14 cellular contexts compared by ENCODE assay signal in the genomic region with DNA sequence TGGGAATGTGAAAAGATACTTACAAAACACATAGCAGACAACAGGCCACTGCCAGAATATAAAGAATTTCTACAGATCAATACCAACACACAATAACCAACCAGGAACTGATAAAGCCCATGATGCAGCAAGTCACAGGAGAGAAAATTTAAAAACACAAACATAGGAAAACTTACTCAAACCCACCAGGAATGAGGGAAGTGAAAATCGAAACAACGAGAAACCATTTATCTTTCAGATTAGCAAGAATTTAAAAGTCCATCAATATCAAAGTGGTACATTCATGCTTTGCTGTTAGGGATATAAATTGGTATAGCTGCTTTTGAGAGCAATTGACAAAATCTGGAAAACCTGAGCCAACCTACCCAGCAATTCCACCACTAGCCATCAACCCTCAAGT. TPM values are rescaled to one million over a fixed set of nuclear protein-coding genes. Genes with fewer than 3 reads are reported as not detected.
DNase-seq lines count a peak whose midpoint lies in the region; ATAC-seq and TF ChIP-seq lines count a peak whose summit lies in the region.
"Had no signal": no experiment of that assay in that cellular context is flagged by ENCODE, and none has a peak within 500 bp of the region (broad histone marks: within the 10 kb centered on the region; RNA-seq: fewer than 3 reads in every experiment).

No MANE protein-coding gene starts in this region.

- H3K18ac ChIP-seq in mesendoderm (ENCODE audit: low read length) = no peak overlapping the region

- TF ChIP-seq CTCF in GM12865 (IDR thresholded peaks at IDR 0.05; ENCODE audit: insufficient read depth, low read depth, low read length, missing control alignments) = no peak
- TF ChIP-seq CTCF in activated CD8-positive, alpha-beta T cell treated with anti-CD3 and anti-CD28 coated beads for 36 hours (IDR thresholded peaks at IDR 0.05) = no peak
- no peak for TF ChIP-seq CTCF in suprapubic skin (IDR thresholded peaks at IDR 0.05)
- no peak for TF ChIP-seq CTCF in lower lobe of right lung (IDR thresholded peaks at IDR 0.05)

- H3K27ac ChIP-seq in mesendoderm (ENCODE audit: low read depth, low read length) (no peak overlapping the region), suprapubic skin (no peak overlapping the region), lower lobe of right lung (no peak overlapping the region)
- H3K27ac ChIP-seq: BLaER1 had no signal

- H3K9me3 Mint-ChIP-seq in activated CD8-positive, alpha-beta T cell treated with anti-CD3 and anti-CD28 coated beads for 36 hours = no peaks in the 10 kb centered on the region
- H3K9me3 Mint-ChIP-seq: CD14-positive monocyte had no signal

- H3K4me3 Mint-ChIP-seq in activated CD8-positive, alpha-beta T cell treated with anti-CD3 and anti-CD28 coated beads for 36 hours = no peak overlapping the region
- H3K4me3 Mint-ChIP-seq: CD14-positive monocyte; CD4-positive, alpha-beta memory T cell; H9 had no signal

- no peak overlapping the region for H2BK120ac ChIP-seq in mesendoderm (ENCODE audit: low read depth, low read length)

- no peak overlapping the region for H2AK5ac ChIP-seq in mesendoderm (ENCODE audit: low read length)

- TF ChIP-seq POLR2A in suprapubic skin (IDR thresholded peaks at IDR 0.05) = no peak

- H4K5ac ChIP-seq in mesendoderm (ENCODE audit: low read length) = no peak overlapping the region

- no peak overlapping the region for H3K23ac ChIP-seq in mesendoderm (ENCODE audit: low read length)

- CTCF ChIA-PET in activated CD8-positive, alpha-beta T cell treated with anti-CD3 and anti-CD28 coated beads for 36 hours (lab: Charles Lee) = no interaction called here

- peaks cover 17% of the 10 kb centered on the region for H3K27me3 Mint-ChIP-seq in activated CD8-positive, alpha-beta T cell treated with anti-CD3 and anti-CD28 coated beads for 36 hours

- H3K4ac ChIP-seq in mesendoderm (ENCODE audit: low read depth, low read length) = no peak overlapping the region

- H3K4me1 ChIP-seq in mesendoderm (ENCODE audit: control insufficient read depth, low read depth, low read length) (no peaks in the 10 kb centered on the region), suprapubic skin (no peaks in the 10 kb centered on the region), lower lobe of right lung (no peaks in the 10 kb centered on the region)

- ATAC-seq in activated CD8-positive, alpha-beta T cell treated with anti-CD3 and anti-CD28 coated beads for 36 hours = no peak
- ATAC-seq in lower lobe of right lung (no peak), HG02798 (IDR thresholded peaks at IDR 0.05; ENCODE audit: poor library complexity, unreplicated experiment) (no peak)

- POLR2A ChIA-PET in activated CD8-positive, alpha-beta T cell treated with anti-CD3 and anti-CD28 coated beads for 36 hours (lab: Charles Lee) = no interaction called here

- WGBS in mesendoderm (ENCODE audit: extremely low coverage, insufficient coverage, low lambda C conversion rate) = no CpG with 5 or more reads among the region's 2 CpGs
- 97% methylated on average over 2 of the region's 2 CpGs for WGBS in suprapubic skin

- no peaks in the 10 kb centered on the region for H3K9me3 ChIP-seq in suprapubic skin
- no peaks in the 10 kb centered on the region for H3K9me3 ChIP-seq in lower lobe of right lung
- H3K9me3 ChIP-seq: BLaER1 had no signal

- no peak overlapping the region for H3K4me2 ChIP-seq in mesendoderm (ENCODE audit: low read length)
- H3K4me2 ChIP-seq: BLaER1 had no signal

- H3K36me3 ChIP-seq in mesendoderm (ENCODE audit: control insufficient read depth, insufficient read depth, low read length) (no peaks in the 10 kb centered on the region), suprapubic skin (no peaks in the 10 kb centered on the region), lower lobe of right lung (no peaks in the 10 kb centered on the region)
- H3K36me3 ChIP-seq: BLaER1 had no signal

- H3K4me3 ChIP-seq in GM12865 (ENCODE audit: low read depth, low read length) = peak overlapping the region; percentile 53
- no peak overlapping the region for H3K4me3 ChIP-seq in mesendoderm (ENCODE audit: low read length)
- no peak overlapping the region for H3K4me3 ChIP-seq in suprapubic skin
- no peak overlapping the region for H3K4me3 ChIP-seq in lower lobe of right lung
- H3K4me3 ChIP-seq: BLaER1 had no signal

- H3K27ac Mint-ChIP-seq in activated CD8-positive, alpha-beta T cell treated with anti-CD3 and anti-CD28 coated beads for 36 hours = no peak overlapping the region
- H3K27ac Mint-ChIP-seq: CD14-positive monocyte; CD4-positive, alpha-beta memory T cell; H9 had no signal

- H4K8ac ChIP-seq in mesendoderm (ENCODE audit: low read depth, low read length) = peak overlapping the region; percentile 56

- H3K56ac ChIP-seq in mesendoderm (ENCODE audit: low read length) = no peak overlapping the region

- no peak overlapping the region for H2BK15ac ChIP-seq in mesendoderm (replicated peaks; ENCODE audit: low read depth)

- H3K79me2 ChIP-seq in mesendoderm (ENCODE audit: control insufficient read depth, insufficient read depth, low read length) = no peaks in the 10 kb centered on the region

- peak; percentile 30 for DNase-seq in GM12865 (ENCODE audit: low read depth)
- peak; percentile 33 for DNase-seq in MV-4-11 (lab: John Stamatoyannopoulos, UW)
- no peak for DNase-seq in mesendoderm
- DNase-seq in activated CD8-positive, alpha-beta T cell treated with anti-CD3 and anti-CD28 coated beads for 36 hours = no peak
- no peak for DNase-seq in suprapubic skin (ENCODE audit: low spot score in 2 of 2)
- no peak for DNase-seq in lower lobe of right lung
- DNase-seq: 8988T; CD4-positive, alpha-beta memory T cell; DMS79 treated with DMSO at 0.1 percent for 48 hours; GF-D8; H9 had no signal

- TF ChIP-seq EP300 in suprapubic skin (IDR thresholded peaks at IDR 0.05) = no peak

- H3K9ac ChIP-seq in mesendoderm (ENCODE audit: low read length) = no peak overlapping the region
- H3K9ac ChIP-seq: BLaER1 had no signal

- peaks cover 2% of the 10 kb centered on the region for H3K79me1 ChIP-seq in mesendoderm (ENCODE audit: low read length)

- no peaks in the 10 kb centered on the region for H3K36me3 Mint-ChIP-seq in activated CD8-positive, alpha-beta T cell treated with anti-CD3 and anti-CD28 coated beads for 36 hours (ENCODE audit: low read depth)
- H3K36me3 Mint-ChIP-seq: CD4-positive, alpha-beta memory T cell had no signal

- intact Hi-C loops in activated CD8-positive, alpha-beta T cell treated with anti-CD3 and anti-CD28 coated beads for 36 hours (cut with micrococcal nuclease) = no loop called here
- intact Hi-C loops in lower lobe of right lung (cut with DNase I) = no loop called here

- peaks cover 19% of the 10 kb centered on the region for H3K4me1 Mint-ChIP-seq in activated CD8-positive, alpha-beta T cell treated with anti-CD3 and anti-CD28 coated beads for 36 hours (ENCODE audit: low read depth)

- H3K27me3 ChIP-seq in mesendoderm (ENCODE audit: insufficient read depth, low read length, poor library complexity) (no peaks in the 10 kb centered on the region), suprapubic skin (no peaks in the 10 kb centered on the region), lower lobe of right lung (ENCODE audit: low read depth) (no peaks in the 10 kb centered on the region)
- H3K27me3 ChIP-seq: BLaER1 had no signal

- no peak overlapping the region for H2BK5ac ChIP-seq in mesendoderm (ENCODE audit: low read length)

RNA-seq across cellular contexts. Expression of a gene that starts 27.6 kb away (rescaled TPM):
- 22.9 TPM for polyA plus RNA-seq in mesendoderm (2013, experiment 1 of 2)
- 23.1 TPM for polyA plus RNA-seq in mesendoderm (2013, experiment 2 of 2)
- total RNA-seq in activated CD8-positive, alpha-beta T cell treated with anti-CD3 and anti-CD28 coated beads for 36 hours = 1 to 10 TPM; 1.7 to 2.4 TPM
- 1 to 10 TPM; 1.8 to 3.4 (median 2.2) TPM for total RNA-seq in suprapubic skin
- 4.6 TPM for total RNA-seq in lower lobe of right lung
- polyA plus RNA-seq: CD4-positive, alpha-beta memory T cell had no signal

Comparison
In these comparisons a context has a peak if more than half of its experiments do, and no peak if none do; other contexts are left out.
1. DNase-seq: peak in GM12865 (single experiment) and MV-4-11 (single experiment); none in mesendoderm (single experiment), activated CD8-positive, alpha-beta T cell treated with anti-CD3 and anti-CD28 coated beads for 36 hours (single experiment), suprapubic skin (0 of 2) and lower lobe of right lung (single experiment).